In the genomic region with DNA sequence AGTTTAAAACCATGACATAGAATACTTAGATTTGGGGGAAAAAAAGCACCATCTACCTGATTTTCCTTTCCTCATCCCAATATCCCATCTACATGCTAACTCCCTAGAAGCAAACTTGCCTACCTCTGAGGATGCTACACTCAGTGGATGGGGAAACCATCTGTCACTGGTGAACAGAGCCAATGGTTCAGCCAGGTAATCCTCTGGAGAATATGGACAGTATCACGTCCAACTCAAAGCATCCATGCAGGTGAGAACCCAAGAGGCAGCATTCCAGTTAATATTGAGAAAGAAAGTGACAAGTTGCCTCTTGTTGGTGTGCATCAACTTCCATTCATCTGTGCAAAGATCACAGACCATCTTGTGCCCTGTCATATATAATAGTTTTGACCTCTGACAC, we compare ENCODE assay signal across 17 cellular contexts.
DNase-seq lines count a peak whose midpoint lies in the region; FAIRE-seq and TF ChIP-seq lines count a peak whose summit lies in the region.
"Had no signal": no experiment of that assay in that cellular context is flagged by ENCODE, and none has a peak within 500 bp of the region (broad histone marks: within the 10 kb centered on the region; RNA-seq: fewer than 3 reads in every experiment).

No MANE protein-coding gene starts in this region.

- DNase-seq in astrocyte (ENCODE audit: low read depth) = no peak
- DNase-seq in chondrocyte (ENCODE audit: low spot score) = no peak
- no peak for DNase-seq in nephron progenitor cell
- DNase-seq in GM19238 (ENCODE audit: insufficient read length, low spot score) = no peak
- DNase-seq in RPMI8226 = no peak
- DNase-seq: CD8-positive, alpha-beta T cell; COR-L47; DMS153; DMS79 treated with DMSO at 0.1 percent for 48 hours; EL; GDM1 had no signal

- H3K9me3 Mint-ChIP-seq in astrocyte (ENCODE audit: unreplicated experiment) (no peaks in the 10 kb centered on the region), chondrocyte (ENCODE audit: low read depth) (no peaks in the 10 kb centered on the region), nephron progenitor cell (no peaks in the 10 kb centered on the region)
- H3K9me3 Mint-ChIP-seq: CD8-positive, alpha-beta T cell had no signal

- FAIRE-seq in astrocyte (lab: Jason Lieb, UNC) = no peak
- FAIRE-seq: A549, D721Med, HepG2, HTR-8/SVneo had no signal

- H3K4me3 Mint-ChIP-seq in astrocyte (ENCODE audit: unreplicated experiment) (no peak overlapping the region), chondrocyte (ENCODE audit: unreplicated experiment) (no peak overlapping the region), nephron progenitor cell (no peak overlapping the region)
- H3K4me3 Mint-ChIP-seq: CD14-positive monocyte; CD8-positive, alpha-beta T cell had no signal

- H3K4me2 ChIP-seq in astrocyte (ENCODE audit: low read length) = no peak overlapping the region
- H3K4me2 ChIP-seq: A549 had no signal

- H3K4me1 ChIP-seq in astrocyte (ENCODE audit: insufficient read depth, low read length) (no peaks in the 10 kb centered on the region), subcutaneous abdominal adipose tissue (ENCODE audit: control insufficient read depth in 5 of 5, insufficient read depth in 5 of 5, low read length in 5 of 5) (peaks cover 0 to 47% (median 0%) of the 10 kb centered on the region in 5 donors)

- no peaks in the 10 kb centered on the region for H3K9me3 ChIP-seq in astrocyte (ENCODE audit: insufficient read depth, low read depth, low read length)
- no peaks in the 10 kb centered on the region for H3K9me3 ChIP-seq in subcutaneous abdominal adipose tissue (ENCODE audit: control insufficient read depth in 5 of 5, low read length in 5 of 5)
- H3K9me3 ChIP-seq: A549 had no signal

- no peaks in the 10 kb centered on the region for H3K79me2 ChIP-seq in astrocyte (ENCODE audit: insufficient read depth, low read length)

- no peak overlapping the region for H3K9ac ChIP-seq in astrocyte (ENCODE audit: low read length)
- no peak overlapping the region for H3K9ac ChIP-seq in subcutaneous abdominal adipose tissue (ENCODE audit: low read length in 5 of 5)

- H3K4me3 ChIP-seq in astrocyte (ENCODE audit: insufficient read depth, low read depth, low read length) = no peak overlapping the region
- H3K4me3 ChIP-seq in subcutaneous abdominal adipose tissue (ENCODE audit: low read depth in 1 of 5, low read length in 5 of 5) = no peak overlapping the region
- H3K4me3 ChIP-seq: A549 had no signal

- no peaks in the 10 kb centered on the region for H4K20me1 ChIP-seq in astrocyte (ENCODE audit: insufficient read depth, low read length)

- H3K36me3 Mint-ChIP-seq in astrocyte (ENCODE audit: low read depth, unreplicated experiment) (peaks cover 49% of the 10 kb centered on the region), chondrocyte (ENCODE audit: low read depth) (peaks cover 61% of the 10 kb centered on the region), nephron progenitor cell (ENCODE audit: low read depth) (peaks cover 74% of the 10 kb centered on the region)
- H3K36me3 Mint-ChIP-seq: CD14-positive monocyte; CD8-positive, alpha-beta T cell had no signal

- no peak overlapping the region for H2AFZ ChIP-seq in astrocyte (ENCODE audit: low read depth, low read length)

- peak overlapping the region; percentile 23 for H3K27ac Mint-ChIP-seq in astrocyte (ENCODE audit: unreplicated experiment)
- peak overlapping the region; percentile 53 for H3K27ac Mint-ChIP-seq in chondrocyte (ENCODE audit: unreplicated experiment)
- peak overlapping the region; percentile 23 for H3K27ac Mint-ChIP-seq in nephron progenitor cell
- H3K27ac Mint-ChIP-seq: CD14-positive monocyte; CD8-positive, alpha-beta T cell had no signal

- H3K36me3 ChIP-seq in astrocyte (ENCODE audit: insufficient read depth, low read length) (peaks cover 40% of the 10 kb centered on the region), subcutaneous abdominal adipose tissue (ENCODE audit: control insufficient read depth in 5 of 5, insufficient read depth in 5 of 5, low read length in 5 of 5) (peaks cover 22 to 57% (median 52%) of the 10 kb centered on the region in 5 donors)

- H3K27me3 ChIP-seq in astrocyte (ENCODE audit: insufficient read depth, low read length) = no peaks in the 10 kb centered on the region
- no peaks in the 10 kb centered on the region for H3K27me3 ChIP-seq in subcutaneous abdominal adipose tissue (ENCODE audit: control insufficient read depth in 5 of 5, insufficient read depth in 4 of 5, low read length in 5 of 5)

- no peak for TF ChIP-seq CTCF in astrocyte (IDR thresholded peaks at IDR 0.05; ENCODE audit: insufficient read depth, low read depth, low read length)
- no peak for TF ChIP-seq CTCF in chondrocyte (IDR thresholded peaks at IDR 0.05)
- TF ChIP-seq CTCF in nephron progenitor cell (IDR thresholded peaks at IDR 0.05) = no peak

- H3K4me1 Mint-ChIP-seq in astrocyte (ENCODE audit: low read depth, unreplicated experiment) (peaks cover 27% of the 10 kb centered on the region), chondrocyte (ENCODE audit: low read depth) (peaks cover 31% of the 10 kb centered on the region), nephron progenitor cell (peaks cover 24% of the 10 kb centered on the region)
- H3K4me1 Mint-ChIP-seq: CD14-positive monocyte had no signal

- no peak overlapping the region for H3K27ac ChIP-seq in astrocyte (ENCODE audit: low read depth, low read length)
- peak overlapping the region; percentile 38 for H3K27ac ChIP-seq in subcutaneous abdominal adipose tissue (ENCODE audit: low read depth, low read length)
- H3K27ac ChIP-seq: A549 had no signal

- H3K27me3 Mint-ChIP-seq in astrocyte (ENCODE audit: low read depth, unreplicated experiment) (no peaks in the 10 kb centered on the region), chondrocyte (ENCODE audit: low read depth) (no peaks in the 10 kb centered on the region), nephron progenitor cell (ENCODE audit: low read depth, poor library complexity) (no peaks in the 10 kb centered on the region)
